Comparison of ENCODE assay signal across 8 cellular contexts in the genomic region with DNA sequence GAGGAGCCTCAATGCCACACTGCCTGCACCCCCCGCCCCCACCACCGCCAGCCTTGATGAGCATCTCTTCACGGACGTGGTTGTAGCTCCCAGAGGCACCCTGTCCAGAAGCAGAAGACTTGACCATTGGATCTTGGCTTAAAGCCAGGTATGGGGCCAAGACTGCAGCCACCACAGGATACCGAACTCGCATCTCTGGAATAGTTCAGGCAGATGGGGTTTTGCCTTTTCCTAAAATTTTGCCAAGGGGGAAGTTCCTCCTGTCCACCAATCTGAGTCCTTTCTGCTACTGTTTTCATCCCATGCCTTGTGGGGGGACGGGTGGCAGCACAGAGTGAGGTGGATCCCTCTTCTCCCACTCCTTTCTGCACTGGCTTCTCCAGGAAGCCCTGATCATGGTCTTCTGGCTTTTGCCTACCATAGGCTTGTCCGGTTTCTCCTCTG. TPM values are rescaled to one million over a fixed set of nuclear protein-coding genes. Genes with fewer than 3 reads are reported as not detected.
DNase-seq lines count a peak whose midpoint lies in the region; ATAC-seq and TF ChIP-seq lines count a peak whose summit lies in the region.

No MANE protein-coding gene starts in this region.

- H3K9ac ChIP-seq in HUES6 (ENCODE audit: low read length) = no peak overlapping the region

- H3K4me3 ChIP-seq in ACC112 (ENCODE audit: low read depth, low read length) (peak overlapping the region; percentile 89), HUES6 (ENCODE audit: low read depth, low read length) (peak overlapping the region; percentile 73), cardiac fibroblast (replicated peaks in 1 of 2; ENCODE audit: low read depth in 2 of 2, low read length in 2 of 2) (peak overlapping the region; percentile 72 to 76)

- ATAC-seq in naive B cell (ENCODE audit: low read depth in 2 of 2) (no peak), GM18870 (IDR thresholded peaks at IDR 0.05; ENCODE audit: unreplicated experiment) (no peak)

- H3K36me3 Mint-ChIP-seq in naive B cell = no peaks in the 10 kb centered on the region

- H3K27ac Mint-ChIP-seq in naive B cell = peak overlapping the region in 2 of 6 donors; percentile 75 to 90

- H3K27me3 Mint-ChIP-seq in naive B cell = peaks cover 5 to 7% (median 6%) of the 10 kb centered on the region in 3 donors

- peaks cover 14 to 37% (median 34%) of the 10 kb centered on the region in 3 donors for H3K4me1 Mint-ChIP-seq in naive B cell

- DNase-seq in cardiac fibroblast (ENCODE audit: low read depth in 2 of 2) (peak; percentile 22 to 42), naive B cell (no peak), GM19238 (ENCODE audit: insufficient read length, low spot score) (no peak), NCI-H2107 (lab: John Stamatoyannopoulos, UW) (no peak), NCI-H1105 (lab: John Stamatoyannopoulos, UW) (no peak)

- no peaks in the 10 kb centered on the region for H3K9me3 Mint-ChIP-seq in naive B cell

- no peaks in the 10 kb centered on the region for H3K79me2 ChIP-seq in ACC112 (ENCODE audit: control insufficient read depth, insufficient read depth, low read length, unreplicated experiment)

- H3K27ac ChIP-seq in ACC112 (ENCODE audit: low read depth, low read length) = no peak overlapping the region
- H3K27ac ChIP-seq in HUES6 (ENCODE audit: low read depth, low read length) = no peak overlapping the region

- TF ChIP-seq CTCF in cardiac fibroblast (IDR thresholded peaks at IDR 0.05; ENCODE audit: low read depth, low read length) = no peak

- no peaks in the 10 kb centered on the region for H3K9me3 ChIP-seq in HUES6 (ENCODE audit: control insufficient read depth, insufficient read depth, low read depth, low read length)

- H2AFZ ChIP-seq in ACC112 (ENCODE audit: low read length, unreplicated experiment) = no peak overlapping the region

- H3K36me3 ChIP-seq in ACC112 (ENCODE audit: insufficient read depth, low read length) (no peaks in the 10 kb centered on the region), HUES6 (ENCODE audit: control insufficient read depth, insufficient read depth, low read length) (no peaks in the 10 kb centered on the region)

- peaks cover 4% of the 10 kb centered on the region; the same call in 1 of the 2 replicates for H3K27me3 ChIP-seq in ACC112 (ENCODE audit: insufficient read depth, low read length)
- H3K27me3 ChIP-seq in HUES6 (ENCODE audit: control insufficient read depth, insufficient read depth, low read length) = peaks cover 61% of the 10 kb centered on the region

- H3K4me1 ChIP-seq in ACC112 (ENCODE audit: control insufficient read depth, insufficient read depth, low read length, unreplicated experiment) (peaks cover 17% of the 10 kb centered on the region), HUES6 (ENCODE audit: control insufficient read depth, insufficient read depth, low read length) (peaks cover 61% of the 10 kb centered on the region)

- H3K4me3 Mint-ChIP-seq in naive B cell = peak overlapping the region; percentile 72 to 93 (median 80)

RNA-seq across cellular contexts. Expression of gene CORO6, which starts 0.9 kb away (rescaled TPM):
- polyA plus RNA-seq in naive B cell (ENCODE audit: low read depth in 6 of 6) = under 1 TPM in 2 of 6 donors, not detected in 4; 0.12 to 0.13 TPM

RNA-seq across cellular contexts. Expression of gene ANKRD13B, which starts 28.8 kb away (rescaled TPM):
- polyA plus RNA-seq in naive B cell (ENCODE audit: low read depth in 6 of 6) = not detected

RNA-seq across cellular contexts. Expression of gene GIT1, which starts 32.3 kb away (rescaled TPM):
- polyA plus RNA-seq in naive B cell (ENCODE audit: low read depth in 6 of 6) = 10 to 100 TPM in 1 of 6 donors, 1 to 10 TPM in 5; 1.6 to 12.9 (median 4.4) TPM

RNA-seq across cellular contexts. Expression of gene TP53I13, which starts 53.3 kb away (rescaled TPM):
- polyA plus RNA-seq in naive B cell (ENCODE audit: low read depth in 6 of 6) = 10 to 100 TPM; 28.1 to 41.5 (median 38.4) TPM

RNA-seq across cellular contexts. Expression of gene ABHD15, which starts 54.9 kb away (rescaled TPM):
- 10 to 100 TPM; 15.1 to 45.2 (median 20.3) TPM for polyA plus RNA-seq in naive B cell (ENCODE audit: low read depth in 6 of 6)

Comparison
In these comparisons a context has a peak if more than half of its experiments do, and no peak if none do; other contexts are left out.
1. DNase-seq: peak in cardiac fibroblast (2 of 2); none in naive B cell (single experiment), GM19238 (single experiment), NCI-H2107 (single experiment) and NCI-H1105 (single experiment).
2. Peak in every context shown above with its lines, with median percentiles within 50 percentile points of each other: H3K4me3 ChIP-seq.